ENCODE assay signal across 24 cellular contexts in genomic region chr11:70333206-70333605, GRCh38.
A peak's percentile ranks its signal among the peaks of the same experiment; 100 is the strongest.
DNase-seq lines count a peak whose midpoint lies in the region; ATAC-seq and TF ChIP-seq lines count a peak whose summit lies in the region.
"Had no signal": no experiment of that assay in that cellular context is flagged by ENCODE, and none has a peak within 500 bp of the region (broad histone marks: within the 10 kb centered on the region; RNA-seq: fewer than 3 reads in every experiment).

No MANE protein-coding gene starts in this region.

- 0 out of 2 replicates have a peak overlapping the region, but pooled peaks have one; percentile 4 for H4K5ac ChIP-seq in IMR-90 (ENCODE audit: low read depth, low read length)

- BruUV-seq in IMR-90 (replicated peaks; lab: Mats Ljungman, UMichigan): no TSS peak

- H3K4me3 ChIP-seq in IMR-90 (ENCODE audit: insufficient read depth, low read depth, low read length) (no peak overlapping the region), transverse colon (no peak overlapping the region)
- H3K4me3 ChIP-seq: left lung, mucosa of descending colon, skin epidermis, tibial artery had no signal

- H3K4me2 ChIP-seq in IMR-90 (ENCODE audit: low read depth, low read length): no peak overlapping the region

- H3K36me3 ChIP-seq in IMR-90 (ENCODE audit: control insufficient read depth, insufficient read depth, low read length) (peaks cover 46% of the 10 kb centered on the region), transverse colon (peaks cover 0 to 86% (median 28%) of the 10 kb centered on the region in 4 donors)

- TF ChIP-seq POLR2A in IMR-90 (IDR thresholded peaks at IDR 0.05; ENCODE audit: low read depth, low read length) (no peak), transverse colon (IDR thresholded peaks at IDR 0.05) (no peak)

- TF ChIP-seq RAD21 in IMR-90 (IDR thresholded peaks at IDR 0.05; ENCODE audit: low read length): no peak

- peak overlapping the region; percentile 16 for H3K4me3 Mint-ChIP-seq in endothelial cell (ENCODE audit: unreplicated experiment)
- H3K4me3 Mint-ChIP-seq: activated T-helper 17 cell treated with anti-CD3 and anti-CD28 coated beads, Interleukin-2, amount 50 U/mL, for 72 hours had no signal

- H4K8ac ChIP-seq in IMR-90 (ENCODE audit: low read depth in 2 of 2, low read length in 2 of 2): no peak overlapping the region

- H2AK5ac ChIP-seq in IMR-90 (ENCODE audit: low read depth, low read length): peak overlapping the region; percentile 45; the same call in 1 of the 2 replicates

- no peak overlapping the region for H3K9ac ChIP-seq in IMR-90 (ENCODE audit: low read depth, low read length)

- no peak for TF ChIP-seq CTCF in IMR-90 (conservative IDR thresholded peaks at IDR 0.05; ENCODE audit: low read depth, low read length)
- TF ChIP-seq CTCF in endothelial cell (IDR thresholded peaks at IDR 0.05; ENCODE audit: unreplicated experiment): no peak
- no peak for TF ChIP-seq CTCF in transverse colon (IDR thresholded peaks at IDR 0.05)

- H3K23ac ChIP-seq in IMR-90 (ENCODE audit: low read depth, low read length): no peak overlapping the region

- dilution Hi-C loops in IMR-90 (cut with HindIII; ENCODE audit: low sequenced_read_pairs, unreplicated experiment): no loop called here

- no peak overlapping the region for H3K56ac ChIP-seq in IMR-90 (ENCODE audit: extremely low read depth, insufficient read depth, low read length)

- H3K27ac ChIP-seq in IMR-90 (ENCODE audit: insufficient read depth, low read length): no peak overlapping the region
- H3K27ac ChIP-seq in transverse colon: no peak overlapping the region
- H3K27ac ChIP-seq: left lung, skin epidermis, tibial artery had no signal

- no peak overlapping the region for H2AK9ac ChIP-seq in IMR-90 (replicated peaks; ENCODE audit: low read depth, low read length, poor library complexity)

- H3K4me1 ChIP-seq in IMR-90 (ENCODE audit: control insufficient read depth, insufficient read depth, low read length) (peaks cover 8% of the 10 kb centered on the region), transverse colon (no peaks in the 10 kb centered on the region)
- H3K4me1 ChIP-seq: left lung, tibial artery had no signal

- no peak overlapping the region for H3K27ac Mint-ChIP-seq in endothelial cell (ENCODE audit: unreplicated experiment)
- H3K27ac Mint-ChIP-seq: activated T-helper 17 cell treated with anti-CD3 and anti-CD28 coated beads, Interleukin-2, amount 50 U/mL, for 72 hours; progenitor cell of endocrine pancreas had no signal

- intact Hi-C loops in IMR-90 (cut with micrococcal nuclease): no loop called here
- intact Hi-C loops in transverse colon (cut with DNase I; ENCODE audit: low total_unique reads): no loop called here

- ATAC-seq in IMR-90 (ENCODE audit: low read depth): peak; percentile 76
- ATAC-seq: activated T-helper 17 cell treated with anti-CD3 and anti-CD28 coated beads, Interleukin-2, amount 50 U/mL, for 72 hours; esophagus mucosa; left lung; mucosa of descending colon; PC-3; stimulated activated naive CD8-positive, alpha-beta T cell treated with anti-CD3 and anti-CD28 coated beads, Interleukin-15, Interleukin-2, amounts not matched to agents 100 U/mL and 50 U/mL, for 24 hours had no signal

- H2BK15ac ChIP-seq in IMR-90 (ENCODE audit: low read depth, low read length): no peak overlapping the region

- no peak overlapping the region for H2AFZ ChIP-seq in IMR-90 (replicated peaks; ENCODE audit: low read length, poor library complexity)

- H3K9me1 ChIP-seq in IMR-90 (ENCODE audit: insufficient read depth, low read length): peaks cover 11% of the 10 kb centered on the region

- H3K36me3 Mint-ChIP-seq in endothelial cell (ENCODE audit: low read depth, unreplicated experiment): peaks cover 38% of the 10 kb centered on the region

- CTCF ChIA-PET in IMR-90 (lab: Yijun Ruan, JAX): no interaction called here

- POLR2A ChIA-PET in IMR-90 (lab: Charles Lee; ENCODE audit: unreplicated experiment): no interaction called here

- no peak overlapping the region for H2BK20ac ChIP-seq in IMR-90 (ENCODE audit: low read depth, low read length)

- WGBS in IMR-90 (ENCODE audit: extremely low coverage in 2 of 2, insufficient read length in 1 of 2), 2 experiments: 7% methylated on average over 6 of the region's 13 CpGs; no CpG with 5 or more reads in 1 of the 2 experiments
- 90% methylated on average over 13 of the region's 13 CpGs; no CpG with 5 or more reads in 1 of the 2 donors for WGBS in transverse colon (ENCODE audit: low coverage in 1 of 2), 2 donors

- in situ Hi-C loops in IMR-90 (cut with MboI; ENCODE audit: low sequenced_read_pairs) (no loop called here), transverse colon (cut with MboI; ENCODE audit: low pct_ligation_motif_present in 1 of 4, low pct_unique_long_range_greater_than_20kb in 1 of 4, low sequenced_read_pairs in 3 of 4) (no loop called here)

- H4K91ac ChIP-seq in IMR-90 (ENCODE audit: insufficient read depth, low read depth, low read length): no peak overlapping the region

- no peaks in the 10 kb centered on the region for H3K9me3 Mint-ChIP-seq in endothelial cell (ENCODE audit: unreplicated experiment)
- H3K9me3 Mint-ChIP-seq: activated T-helper 17 cell treated with anti-CD3 and anti-CD28 coated beads, Interleukin-2, amount 50 U/mL, for 72 hours had no signal

- no peak for TF ChIP-seq EP300 in transverse colon (IDR thresholded peaks at IDR 0.05; ENCODE audit: low read depth)

- H3K14ac ChIP-seq in IMR-90 (replicated peaks; ENCODE audit: low read depth, low read length): no peak overlapping the region

- H3K9me3 ChIP-seq in IMR-90 (ENCODE audit: control insufficient read depth, insufficient read depth, low read length): no peaks in the 10 kb centered on the region
- H3K9me3 ChIP-seq in transverse colon: no peaks in the 10 kb centered on the region
- H3K9me3 ChIP-seq: left lung, mucosa of descending colon, tibial artery had no signal

- no peak overlapping the region for H3K4ac ChIP-seq in IMR-90 (ENCODE audit: low read depth, low read length)

- H2BK5ac ChIP-seq in IMR-90 (ENCODE audit: low read depth, low read length, poor library complexity, severe bottlenecking): peak overlapping the region; percentile 7

- 0 out of 2 replicates have a peak, but pooled peaks cover 6% of the 10 kb centered on the region for H4K20me1 ChIP-seq in IMR-90 (ENCODE audit: insufficient read depth, low read length)

- 0 out of 2 replicates have a peak overlapping the region, but pooled peaks have one; percentile 8 for H3K18ac ChIP-seq in IMR-90 (ENCODE audit: low read depth, low read length)

- H2BK120ac ChIP-seq in IMR-90 (ENCODE audit: low read depth, low read length): no peak overlapping the region

- peaks cover 9 to 32% of the 10 kb centered on the region in 2 experiments; a peak in 3 of 4 replicates for H3K79me1 ChIP-seq in IMR-90 (ENCODE audit: low read depth in 1 of 2, low read length in 2 of 2)

- H3K4me1 Mint-ChIP-seq in endothelial cell (ENCODE audit: unreplicated experiment): no peaks in the 10 kb centered on the region
- H3K4me1 Mint-ChIP-seq: activated T-helper 17 cell treated with anti-CD3 and anti-CD28 coated beads, Interleukin-2, amount 50 U/mL, for 72 hours had no signal

- no peaks in the 10 kb centered on the region for H3K27me3 Mint-ChIP-seq in endothelial cell (ENCODE audit: unreplicated experiment)
- H3K27me3 Mint-ChIP-seq: activated T-helper 17 cell treated with anti-CD3 and anti-CD28 coated beads, Interleukin-2, amount 50 U/mL, for 72 hours; progenitor cell of endocrine pancreas had no signal

- DNase-seq in EH (ENCODE audit: low read depth): peak; percentile 78
- DNase-seq in IMR-90: peak; percentile 97
- DNase-seq in endothelial cell (ENCODE audit: low spot score): no peak
- DNase-seq in occipital lobe (lab: John Stamatoyannopoulos, UW): peak; percentile 19
- no peak for DNase-seq in transverse colon
- DNase-seq in stimulated activated CD4-positive, alpha-beta T cell treated with anti-CD3 and anti-CD28 coated beads, Interleukin-4, amount 100 ng/mL, for 24 hours: no peak
- no peak for DNase-seq in NCI-H2029 treated with DMSO at 0.1 percent for 48 hours (lab: John Stamatoyannopoulos, UW)
- DNase-seq: activated CD4-positive, alpha-beta T cell treated with anti-CD3 and anti-CD28 coated beads for 48 hours; central memory CD4-positive, alpha-beta T cell; COR-L47; DND-41; effector CD8-positive, alpha-beta T cell; left lung; mucosa of descending colon; NCI-H1436; PC-3; stimulated activated CD4-positive, alpha-beta T cell treated with anti-CD3 and anti-CD28 coated beads, Interleukin-2, amount 100 ng/mL, for 48 hours; stimulated activated naive CD8-positive, alpha-beta T cell treated with anti-CD3 and anti-CD28 coated beads, Interleukin-15, Interleukin-2, amounts not matched to agents 100 U/mL and 50 U/mL, for 24 hours; T-helper 1 cell; tibial artery had no signal

- H3K27me3 ChIP-seq in IMR-90 (ENCODE audit: control insufficient read depth, insufficient read depth, low read length) (no peaks in the 10 kb centered on the region), transverse colon (no peaks in the 10 kb centered on the region)
- H3K27me3 ChIP-seq: left lung, tibial artery had no signal

TF ChIP-seq in IMR-90, 13 proteins besides CTCF, POLR2A, EP300 and RAD21 (continues in another document):
- TF ChIP-seq CEBPB (IDR thresholded peaks at IDR 0.05; ENCODE audit: low read depth, low read length): peak; percentile 80
- peak; percentile 98 for TF ChIP-seq BHLHE40 (IDR thresholded peaks at IDR 0.05; ENCODE audit: low read depth, low read length)
- TF ChIP-seq FOS (IDR thresholded peaks at IDR 0.05; ENCODE audit: low read depth, low read length): 0 out of 2 replicates have a peak, but pooled peaks have one; percentile 25
- TF ChIP-seq USF2 (IDR thresholded peaks at IDR 0.05; ENCODE audit: low read depth, low read length): peak; percentile 55; the same call in 1 of the 2 replicates
- no peak for TF ChIP-seq RFX5 (IDR thresholded peaks at IDR 0.05; ENCODE audit: low read depth, low read length)
- TF ChIP-seq MAZ (IDR thresholded peaks at IDR 0.05; ENCODE audit: borderline replicate concordance, low read depth, low read length): no peak; the same call in 1 of the 2 replicates

Comparison
In these comparisons a context has a peak if more than half of its experiments do, and no peak if none do; other contexts are left out.
1. DNase-seq: peak in EH (single experiment), IMR-90 (single experiment) and occipital lobe (single experiment); none in endothelial cell (single experiment), transverse colon (single experiment), stimulated activated CD4-positive, alpha-beta T cell treated with anti-CD3 and anti-CD28 coated beads, Interleukin-4, amount 100 ng/mL, for 24 hours (single experiment) and NCI-H2029 treated with DMSO at 0.1 percent for 48 hours (single experiment).